Comparison of ENCODE assay signal across 8 cellular contexts in genomic region chr2:64654993-64655666, GRCh38. TPM values are rescaled to one million over a fixed set of nuclear protein-coding genes. Genes with fewer than 3 reads are reported as not detected.
DNase-seq lines count a peak whose midpoint lies in the region; ATAC-seq, FAIRE-seq and TF ChIP-seq lines count a peak whose summit lies in the region.

No MANE protein-coding gene starts in this region.

- DNase-seq in AG09319 (ENCODE audit: extremely low read depth, low read depth) (no peak), SJSA1 (ENCODE audit: low read depth in 1 of 2, low spot score in 2 of 2) (peak in 1 of 2 experiments; percentile 52), pancreas (no peak)
- no peak for DNase-seq in effector memory CD8-positive, alpha-beta T cell

- peaks cover 7% of the 10 kb centered on the region for H3K36me3 ChIP-seq in SJSA1
- no peaks in the 10 kb centered on the region for H3K36me3 ChIP-seq in pancreas

- H3K4me3 Mint-ChIP-seq in effector memory CD8-positive, alpha-beta T cell, result peak overlapping the region; percentile 87 to 91

- H3K9me3 ChIP-seq in SJSA1 (replicated peaks), result no peaks in the 10 kb centered on the region
- H3K9me3 ChIP-seq in pancreas, result peaks cover 0 to 3% (median 0%) of the 10 kb centered on the region in 4 donors

- H3K27me3 ChIP-seq in SJSA1 (replicated peaks) (no peaks in the 10 kb centered on the region), pancreas (no peaks in the 10 kb centered on the region)

- peaks cover 29% of the 10 kb centered on the region for H3K4me1 ChIP-seq in SJSA1 (replicated peaks)
- H3K4me1 ChIP-seq in pancreas, result peaks cover 12 to 25% (median 25%) of the 10 kb centered on the region in 3 donors

- H3K27me3 Mint-ChIP-seq in effector memory CD8-positive, alpha-beta T cell, result no peaks in the 10 kb centered on the region

- peak overlapping the region; percentile 100 for H3K27ac ChIP-seq in SJSA1
- peak overlapping the region; percentile 90 to 100 (median 97) for H3K27ac ChIP-seq in pancreas

- intact Hi-C loops in pancreas (cut with DNase I), result loop anchor here in 1 of 3 donors (5.0 kb wide), 1 partner anchor 207 kb away; no protein-coding TSS in a partner anchor

- H3K27ac Mint-ChIP-seq in effector memory CD8-positive, alpha-beta T cell, result peak overlapping the region; percentile 96

- TF ChIP-seq CTCF in AG09319 (IDR thresholded peaks at IDR 0.05; ENCODE audit: low read depth, low read length), result peak; percentile 24
- peak; percentile 17; the same call in 1 of the 2 replicates for TF ChIP-seq CTCF in GM12874 (IDR thresholded peaks at IDR 0.05; ENCODE audit: insufficient read depth, low read depth, low read length)
- TF ChIP-seq CTCF in pancreas (IDR thresholded peaks at IDR 0.05), result no peak

- H3K9me3 Mint-ChIP-seq in effector memory CD8-positive, alpha-beta T cell, result no peaks in the 10 kb centered on the region

- H3K36me3 Mint-ChIP-seq in effector memory CD8-positive, alpha-beta T cell (ENCODE audit: insufficient read depth), result peaks cover 11% of the 10 kb centered on the region

- H3K4me3 ChIP-seq in SJSA1, result peak overlapping the region; percentile 95
- H3K4me3 ChIP-seq in pancreas, result peak overlapping the region in 2 of 4 donors; percentile 57 to 92

- 31 to 35% methylated on average over 7 of the region's 7 CpGs for WGBS in pancreas, 2 donors

- no peak for ATAC-seq in effector memory CD8-positive, alpha-beta T cell (replicated peaks)
- no peak for ATAC-seq in pancreas
- no peak for ATAC-seq in GM19467 (IDR thresholded peaks at IDR 0.05; ENCODE audit: unreplicated experiment)
- no peak for ATAC-seq in GM19023 (IDR thresholded peaks at IDR 0.05; ENCODE audit: unreplicated experiment)
- no peak for ATAC-seq in GM21786 (IDR thresholded peaks at IDR 0.05; ENCODE audit: unreplicated experiment)

- no peak for FAIRE-seq in pancreas (lab: Jason Lieb, UNC)

- peaks cover 16 to 23% of the 10 kb centered on the region in 2 donors for H3K4me1 Mint-ChIP-seq in effector memory CD8-positive, alpha-beta T cell (ENCODE audit: low read depth in 2 of 2)

RNA-seq across cellular contexts. Expression of gene SERTAD2, which starts 1.4 kb away (rescaled TPM):
- total RNA-seq in SJSA1 (2014; rRNA removed; shearing (Covaris generic)), result 19.5 and 21.4 TPM in 2 replicates
- 1 to 10 TPM; 3.1 to 9.4 (median 4.7) TPM for total RNA-seq in pancreas
- 1 to 10 TPM; 2.2 to 3.2 TPM for polyA plus RNA-seq in pancreas

Comparison
In these comparisons a context has a peak if more than half of its experiments do, and no peak if none do; other contexts are left out.
1. CTCF ChIP-seq: peak in AG09319 (single experiment) and GM12874 (single experiment); none in pancreas (0 of 4).